Comparison of ENCODE assay signal across 8 cellular contexts in the genomic region with DNA sequence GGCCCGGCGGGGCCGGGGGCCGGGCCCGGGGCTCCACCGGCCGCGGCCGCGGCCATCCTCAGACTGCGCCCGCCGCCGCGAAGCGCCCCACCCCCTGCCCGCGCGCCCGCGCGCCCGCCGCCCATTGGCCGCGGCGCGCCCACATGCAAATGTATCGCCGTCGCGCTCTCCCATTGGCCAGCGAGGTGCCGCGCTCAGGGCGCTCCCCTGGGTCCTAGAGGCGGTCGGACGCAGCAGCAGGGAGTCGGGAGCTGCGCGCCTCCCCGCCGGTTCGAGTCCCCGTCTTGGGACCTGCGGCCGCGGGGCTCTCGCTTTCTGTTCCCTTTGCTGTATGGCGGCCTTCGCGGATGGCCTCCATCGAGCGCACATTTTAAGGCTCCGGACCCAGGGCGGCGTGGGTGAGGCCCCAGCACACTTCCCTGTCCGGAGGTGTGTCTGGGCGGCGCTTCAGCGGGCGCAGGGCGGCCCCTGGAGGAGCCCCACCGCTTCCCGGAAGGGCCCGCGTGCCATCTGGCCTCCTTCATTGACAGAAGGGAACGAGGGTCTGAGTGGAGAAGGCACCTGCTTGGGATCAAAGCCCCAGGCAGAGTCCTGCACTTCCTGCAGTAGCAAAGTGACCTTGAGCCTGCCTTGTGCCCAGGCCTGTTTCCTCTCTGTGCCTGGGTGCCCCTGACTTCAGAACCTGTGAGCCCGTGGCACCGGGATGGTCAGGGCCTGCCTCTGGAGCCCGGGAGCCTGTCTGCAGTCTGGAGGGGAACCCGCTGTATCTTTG. TPM values are rescaled to one million over a fixed set of nuclear protein-coding genes. Genes with fewer than 3 reads are reported as not detected.
DNase-seq lines count a peak whose midpoint lies in the region; ATAC-seq and TF ChIP-seq lines count a peak whose summit lies in the region.

A gene with protein sequence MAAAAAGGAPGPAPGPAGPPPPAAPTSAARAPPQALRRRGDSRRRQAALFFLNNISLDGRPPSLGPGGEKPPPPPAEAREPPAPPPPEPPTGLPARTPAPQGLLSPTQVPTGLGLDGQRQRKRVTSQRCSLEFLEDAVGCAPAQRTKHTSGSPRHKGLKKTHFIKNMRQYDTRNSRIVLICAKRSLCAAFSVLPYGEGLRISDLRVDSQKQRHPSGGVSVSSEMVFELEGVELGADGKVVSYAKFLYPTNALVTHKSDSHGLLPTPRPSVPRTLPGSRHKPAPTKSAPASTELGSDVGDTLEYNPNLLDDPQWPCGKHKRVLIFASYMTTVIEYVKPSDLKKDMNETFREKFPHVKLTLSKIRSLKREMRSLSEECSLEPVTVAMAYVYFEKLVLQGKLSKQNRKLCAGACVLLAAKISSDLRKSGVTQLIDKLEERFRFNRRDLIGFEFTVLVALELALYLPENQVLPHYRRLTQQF (minus strand): TSS at position 65 of the 772 bp plus-strand sequence. CDS start 9 bp downstream, at position 56.

- H3K36me3 ChIP-seq in MM.1S (replicated peaks; ENCODE audit: insufficient read depth, low read length) (no peaks in the 10 kb centered on the region), neuron (ENCODE audit: insufficient read depth, low read length) (no peaks in the 10 kb centered on the region), stomach smooth muscle (ENCODE audit: control insufficient read depth in 2 of 2, insufficient read depth in 2 of 2, low read length in 2 of 2) (peaks cover 0 to 3% of the 10 kb centered on the region in 2 donors)

- peak within 1 kb of the TSS; percentile 92 for H3K4me3 ChIP-seq in MM.1S (ENCODE audit: low read length)
- H3K4me3 ChIP-seq in neuron (ENCODE audit: low read length), result peak within 1 kb of the TSS; percentile 63
- peak within 1 kb of the TSS; percentile 76 to 82 for H3K4me3 ChIP-seq in stomach smooth muscle (ENCODE audit: low read length in 2 of 2)

- DNase-seq in GM03348 (ENCODE audit: low spot score), result peak; percentile 99
- DNase-seq in HCEC 1CT, result peak; percentile 95
- peak; percentile 94 for DNase-seq in MM.1S
- peak; percentile 94 for DNase-seq in SIG-M5 treated with dmso at 0.1 percent for 504 hours (lab: John Stamatoyannopoulos, UW; ENCODE audit: unreplicated experiment)
- DNase-seq in activated gamma-delta T cell treated with Interleukin-2 at 50 U/mL for 16 hours, result peak; percentile 86
- DNase-seq in foreskin keratinocyte, result peak; percentile 70 to 81

- peak; percentile 82 for ATAC-seq in foreskin keratinocyte

- TF ChIP-seq CTCF in MM.1S (IDR thresholded peaks at IDR 0.05; ENCODE audit: low read length), result no peak
- TF ChIP-seq CTCF in foreskin keratinocyte (conservative IDR thresholded peaks at IDR 0.05), result peak; percentile 38

- H3K27ac ChIP-seq in MM.1S (ENCODE audit: low read length), result peak within 1 kb of the TSS; percentile 27; the same call in 1 of the 2 replicates
- no peak within 1 kb of the TSS for H3K27ac ChIP-seq in foreskin keratinocyte
- H3K27ac ChIP-seq in stomach smooth muscle (ENCODE audit: low read length), result no peak within 1 kb of the TSS

- H3F3A ChIP-seq in MM.1S (ENCODE audit: insufficient read depth, low read length), result no peaks in the 10 kb centered on the region

- H4K20me1 ChIP-seq in MM.1S (ENCODE audit: insufficient read depth, low read length), result no peaks in the 10 kb centered on the region

- H2AFZ ChIP-seq in MM.1S (ENCODE audit: low read length), result peak within 1 kb of the TSS; percentile 96
- H2AFZ ChIP-seq in neuron (ENCODE audit: low read depth, low read length), result peak within 1 kb of the TSS; percentile 59

- H3K4me1 ChIP-seq in MM.1S (ENCODE audit: low read length), result peaks cover 14% of the 10 kb centered on the region
- no peaks in the 10 kb centered on the region for H3K4me1 ChIP-seq in foreskin keratinocyte
- peaks cover 16% of the 10 kb centered on the region for H3K4me1 ChIP-seq in neuron (ENCODE audit: insufficient read depth, low read length)
- peaks cover 41% of the 10 kb centered on the region for H3K4me1 ChIP-seq in stomach smooth muscle (ENCODE audit: control insufficient read depth, insufficient read depth, low read length)

- no peaks in the 10 kb centered on the region for H3K9me2 ChIP-seq in MM.1S (replicated peaks; ENCODE audit: insufficient read depth, low read length)

- H3K27me3 ChIP-seq in MM.1S (replicated peaks; ENCODE audit: insufficient read depth, low read length) (peaks cover 18% of the 10 kb centered on the region), foreskin keratinocyte (peaks cover 7% of the 10 kb centered on the region), neuron (ENCODE audit: insufficient read depth, low read length) (peaks cover 25% of the 10 kb centered on the region), stomach smooth muscle (ENCODE audit: control insufficient read depth in 1 of 2, insufficient read depth in 2 of 2, low read length in 2 of 2) (no peaks in the 10 kb centered on the region)

- H3K9me3 ChIP-seq in MM.1S (replicated peaks; ENCODE audit: insufficient read depth, low read length), result no peaks in the 10 kb centered on the region
- H3K9me3 ChIP-seq in neuron (ENCODE audit: low read length), result no peaks in the 10 kb centered on the region
- no peaks in the 10 kb centered on the region for H3K9me3 ChIP-seq in stomach smooth muscle (ENCODE audit: control insufficient read depth in 2 of 2, low read length in 2 of 2)

- peaks cover 30% of the 10 kb centered on the region for H3K79me2 ChIP-seq in MM.1S (ENCODE audit: low read length)

- H3K4me2 ChIP-seq in MM.1S (ENCODE audit: low read depth, low read length), result peak within 1 kb of the TSS; percentile 85

- H3K9ac ChIP-seq in MM.1S (ENCODE audit: low read length), result peak within 1 kb of the TSS; percentile 88
- H3K9ac ChIP-seq in stomach smooth muscle (ENCODE audit: low read length in 2 of 2), result peak within 1 kb of the TSS; percentile 70 to 85

RNA-seq across cellular contexts. Expression of the gene that starts here (rescaled TPM):
- 6.2 and 7.1 TPM in 2 replicates for total RNA-seq in foreskin keratinocyte
- polyA plus RNA-seq in foreskin keratinocyte, result 5.7 and 5.8 TPM in 2 replicates
